In the genomic region with DNA sequence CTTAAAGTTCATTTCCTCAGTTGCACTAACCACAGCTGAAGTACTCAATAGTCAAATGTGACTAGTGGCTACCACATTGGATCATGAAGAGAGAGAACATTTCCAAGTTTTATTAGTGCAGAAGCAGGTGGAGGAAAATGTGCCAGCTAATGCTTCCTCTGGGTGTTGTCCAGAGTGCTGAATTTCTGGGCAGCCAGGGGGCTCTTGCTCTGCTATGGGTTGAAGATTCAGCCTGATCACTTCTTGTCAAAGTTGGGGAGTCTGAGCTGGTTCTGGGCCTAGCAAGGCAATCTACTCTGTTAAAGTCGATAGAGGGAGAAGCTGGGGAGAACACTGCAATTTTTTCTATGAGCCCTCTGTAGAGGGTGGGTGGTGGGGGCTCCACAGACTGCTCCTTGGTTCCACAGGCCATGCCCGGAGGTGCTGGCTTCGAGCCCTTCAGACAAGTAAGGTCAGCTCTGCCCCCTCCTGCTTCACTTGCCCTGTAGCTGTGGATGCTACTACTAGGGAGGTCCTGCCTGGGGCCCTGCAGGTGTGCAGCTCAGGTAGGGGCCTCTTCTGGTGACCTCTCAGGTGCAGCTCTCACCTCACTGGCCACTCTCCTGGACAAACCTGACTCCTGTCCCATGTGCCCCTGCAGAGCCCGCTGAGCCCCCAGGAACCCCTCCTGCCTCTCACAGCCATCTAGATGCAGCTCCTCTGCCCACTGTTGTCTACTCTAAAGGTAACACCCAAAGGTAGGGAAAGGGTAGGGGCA, we compare ENCODE assay signal across 1 cellular context.
A peak's percentile ranks its signal among the peaks of the same experiment; 100 is the strongest.
TF ChIP-seq lines count a peak whose summit lies in the region.

No MANE protein-coding gene starts in this region.

TF ChIP-seq in endothelial cell of umbilical vein, 7 proteins besides CTCF, POLR2A, EP300 and RAD21 (continued from another document):
- peak; percentile 8 for TF ChIP-seq POLR2AphosphoS5 (IDR thresholded peaks at IDR 0.05; ENCODE audit: insufficient read depth, low read depth, low read length)
- TF ChIP-seq GATA2 (IDR thresholded peaks at IDR 0.05; ENCODE audit: insufficient read depth, insufficient read length, low read depth, low read length): no peak
- no peak for TF ChIP-seq EZH2 (IDR thresholded peaks at IDR 0.05; ENCODE audit: borderline replicate concordance, low read depth, low read length, severe bottlenecking)
